8 cellular contexts compared by ENCODE assay signal in the genomic region with DNA sequence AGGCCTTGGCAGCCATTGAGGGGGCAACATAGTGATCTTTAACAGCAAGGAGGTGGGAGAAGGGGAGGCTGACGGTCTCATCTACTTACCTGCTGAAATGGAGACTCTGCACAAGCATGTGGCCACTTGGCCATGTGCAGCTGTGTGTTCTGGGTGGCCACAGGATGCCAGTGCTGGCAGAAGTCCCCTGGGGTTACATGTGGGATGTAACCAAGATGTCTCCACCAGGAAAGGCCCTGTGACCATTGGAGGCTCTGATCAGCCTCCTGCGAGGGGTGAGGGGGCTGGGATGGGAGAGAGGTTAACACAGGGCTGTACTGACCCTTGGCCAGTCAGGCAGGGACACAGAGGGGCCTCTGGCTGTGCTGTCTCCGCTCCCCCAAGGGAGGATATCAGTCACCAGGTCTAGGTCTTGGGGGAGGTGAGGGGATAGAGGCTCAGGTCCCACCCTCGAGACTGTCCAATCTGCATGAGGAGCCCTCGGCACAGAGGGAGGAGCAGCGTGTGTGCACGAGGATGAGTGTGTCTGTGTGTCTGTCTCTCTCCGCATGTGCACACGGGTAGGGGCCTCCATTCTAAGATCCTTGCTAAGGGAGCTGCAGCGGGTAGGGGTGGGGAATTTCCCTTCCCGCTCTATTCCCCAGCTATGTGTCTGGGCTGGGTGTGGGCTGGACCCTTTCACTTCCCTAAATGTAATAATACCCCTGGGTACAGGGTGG. TPM values are rescaled to one million over a fixed set of nuclear protein-coding genes. Genes with fewer than 3 reads are reported as not detected.
DNase-seq lines count a peak whose midpoint lies in the region; ATAC-seq and TF ChIP-seq lines count a peak whose summit lies in the region.

No MANE protein-coding gene starts in this region.

- H3K56ac ChIP-seq in H9 (ENCODE audit: insufficient read length, low read depth, low read length): no peak overlapping the region

- H3K27me3 ChIP-seq in Karpas-422 (ENCODE audit: low read length): no peaks in the 10 kb centered on the region
- H3K27me3 ChIP-seq in neuronal stem cell (ENCODE audit: control insufficient read depth in 3 of 3, insufficient read depth in 3 of 3, low read depth in 1 of 3, low read length in 3 of 3): peaks cover 0 to 9% (median 0%) of the 10 kb centered on the region in 3 experiments
- H3K27me3 ChIP-seq in H9 (ENCODE audit: insufficient read depth, low read length): no peaks in the 10 kb centered on the region
- no peaks in the 10 kb centered on the region for H3K27me3 ChIP-seq in mesenchymal stem cell (ENCODE audit: control insufficient read depth in 1 of 2, insufficient read depth in 1 of 2, low read length in 2 of 2)

- H3K36me3 ChIP-seq in Karpas-422 (ENCODE audit: insufficient read depth, low read length): peaks cover 66% of the 10 kb centered on the region
- H3K36me3 ChIP-seq in neuronal stem cell (replicated peaks in 1 of 2; ENCODE audit: control insufficient read depth in 2 of 2, insufficient read depth in 2 of 2, low read length in 2 of 2): peaks cover 0 to 11% of the 10 kb centered on the region in 2 donors
- H3K36me3 ChIP-seq in mesenchymal stem cell (ENCODE audit: control insufficient read depth in 1 of 2, insufficient read depth in 2 of 2, low read depth in 1 of 2, low read length in 2 of 2): peaks cover 50 to 69% of the 10 kb centered on the region in 2 experiments

- DNase-seq in Karpas-422: peak; percentile 90
- no peak for DNase-seq in neuronal stem cell (ENCODE audit: low spot score)
- no peak for DNase-seq in HK-2 (ENCODE audit: unreplicated experiment)
- no peak for DNase-seq in H9
- no peak for DNase-seq in mesenchymal stem cell
- DNase-seq in stimulated activated CD8-positive, alpha-beta memory T cell treated with anti-CD3 and anti-CD28 coated beads, Interleukin-4, amount 100 ng/mL, for 48 hours: no peak

- peak overlapping the region; percentile 77 for H3K4me2 ChIP-seq in Karpas-422 (ENCODE audit: low read depth, low read length, poor library complexity, severe bottlenecking)
- no peak overlapping the region for H3K4me2 ChIP-seq in neuronal stem cell (ENCODE audit: insufficient read depth, low read length, poor library complexity, severe bottlenecking)
- H3K4me2 ChIP-seq in H9 (ENCODE audit: insufficient read depth, insufficient read length, low read length): no peak overlapping the region
- H3K4me2 ChIP-seq in mesenchymal stem cell (ENCODE audit: low read length, poor library complexity, severe bottlenecking): no peak overlapping the region

- H3K9me3 ChIP-seq in Karpas-422 (ENCODE audit: low read length) (no peaks in the 10 kb centered on the region), neuronal stem cell (replicated peaks in 1 of 2; ENCODE audit: control insufficient read depth in 2 of 2, insufficient read depth in 1 of 2, low read depth in 1 of 2, low read length in 2 of 2) (peaks cover 0 to 2% of the 10 kb centered on the region in 2 donors), H9 (ENCODE audit: control insufficient read depth, low read depth, low read length) (no peaks in the 10 kb centered on the region), mesenchymal stem cell (ENCODE audit: control insufficient read depth, low read length) (no peaks in the 10 kb centered on the region)

- H2BK15ac ChIP-seq in neuronal stem cell (ENCODE audit: low read length): peak overlapping the region; percentile 9
- H2BK15ac ChIP-seq in H9 (ENCODE audit: low read depth, low read length): no peak overlapping the region
- H2BK15ac ChIP-seq in mesenchymal stem cell (ENCODE audit: low read depth, poor library complexity, severe bottlenecking): no peak overlapping the region

- no peaks in the 10 kb centered on the region for H3K9me2 ChIP-seq in Karpas-422 (replicated peaks; ENCODE audit: insufficient read depth, low read length)

- H2BK12ac ChIP-seq in neuronal stem cell (ENCODE audit: low read length): no peak overlapping the region
- no peak overlapping the region for H2BK12ac ChIP-seq in H9 (ENCODE audit: insufficient read length, low read depth, low read length)
- H2BK12ac ChIP-seq in mesenchymal stem cell (ENCODE audit: low read length in 2 of 2): no peak overlapping the region

- H3K9ac ChIP-seq in Karpas-422 (ENCODE audit: low read length) (peak overlapping the region; percentile 63), neuronal stem cell (ENCODE audit: low read depth, low read length, poor library complexity) (no peak overlapping the region), H9 (ENCODE audit: extremely low read depth, insufficient read length, low read length) (no peak overlapping the region), mesenchymal stem cell (ENCODE audit: low read length) (no peak overlapping the region)

- no peaks in the 10 kb centered on the region for H3K9me3 Mint-ChIP-seq in H9

- H3K18ac ChIP-seq in neuronal stem cell (ENCODE audit: low read length) (no peak overlapping the region), H9 (ENCODE audit: insufficient read length, low read depth, low read length) (no peak overlapping the region), mesenchymal stem cell (ENCODE audit: low read depth in 1 of 2, low read length in 2 of 2) (no peak overlapping the region)

- H2AFZ ChIP-seq in Karpas-422 (ENCODE audit: low read length): no peak overlapping the region
- peak overlapping the region; percentile 39 for H2AFZ ChIP-seq in neuronal stem cell (ENCODE audit: low read length)
- H2AFZ ChIP-seq in H9 (ENCODE audit: low read length): no peak overlapping the region
- no peak overlapping the region for H2AFZ ChIP-seq in mesenchymal stem cell (ENCODE audit: low read depth, low read length)

- H3K36me3 Mint-ChIP-seq in H9 (ENCODE audit: insufficient read depth in 1 of 3, low read depth in 3 of 3): peaks cover 0 to 30% (median 13%) of the 10 kb centered on the region in 3 experiments; a peak in 5 of 7 replicates

- H3K4me1 ChIP-seq in Karpas-422 (ENCODE audit: low read length) (peaks cover 62% of the 10 kb centered on the region), neuronal stem cell (ENCODE audit: control insufficient read depth in 2 of 2, insufficient read depth in 1 of 2, low read depth in 1 of 2, low read length in 2 of 2) (peaks cover 3 to 8% of the 10 kb centered on the region in 2 donors), H9 (ENCODE audit: insufficient read depth, low read length) (no peaks in the 10 kb centered on the region), mesenchymal stem cell (ENCODE audit: control insufficient read depth, insufficient read depth, low read depth, low read length) (peaks cover 8% of the 10 kb centered on the region)

- ATAC-seq in GM18870 (IDR thresholded peaks at IDR 0.05; ENCODE audit: unreplicated experiment) (peak; percentile 80), HG02588 (IDR thresholded peaks at IDR 0.05; ENCODE audit: unreplicated experiment) (peak; percentile 88)

- H3K27ac ChIP-seq in Karpas-422 (ENCODE audit: low read length) (peak overlapping the region; percentile 91), neuronal stem cell (replicated peaks; ENCODE audit: low read length) (no peak overlapping the region), H9 (ENCODE audit: insufficient read length, low read depth, low read length) (no peak overlapping the region), mesenchymal stem cell (ENCODE audit: low read length, poor library complexity, severe bottlenecking) (no peak overlapping the region)

- H4K20me1 ChIP-seq in Karpas-422 (ENCODE audit: insufficient read depth, low read depth, low read length) (peaks cover 20% of the 10 kb centered on the region; the same call in 1 of the 2 replicates), H9 (ENCODE audit: control insufficient read depth, insufficient read depth, insufficient read length) (no peaks in the 10 kb centered on the region)

- H3K4me1 Mint-ChIP-seq in H9: peaks cover 3 to 6% of the 10 kb centered on the region in 2 experiments

- no peaks in the 10 kb centered on the region for H3K27me3 Mint-ChIP-seq in H9 (ENCODE audit: low read depth)

- no peak overlapping the region for H3T11ph ChIP-seq in H9 (ENCODE audit: low read length)

- TF ChIP-seq CTCF in H9 (conservative IDR thresholded peaks at IDR 0.05): no peak

- no peak overlapping the region for H2AK5ac ChIP-seq in neuronal stem cell (ENCODE audit: low read depth, low read length)
- H2AK5ac ChIP-seq in H9 (ENCODE audit: insufficient read length, low read length): no peak overlapping the region
- no peak overlapping the region for H2AK5ac ChIP-seq in mesenchymal stem cell (ENCODE audit: low read length, severe bottlenecking)

- no peak overlapping the region for H4K5ac ChIP-seq in H9 (ENCODE audit: insufficient read length, low read depth, low read length)

- no peak overlapping the region for H3K4me3 Mint-ChIP-seq in H9

- H3K27ac Mint-ChIP-seq in H9: peak overlapping the region in 1 of 3 experiments; percentile 85; a peak in 3 of 7 replicates

- WGBS in neuronal stem cell (ENCODE audit: extremely low coverage in 2 of 2, insufficient read length in 2 of 2, insufficient replicate concordance in 1 of 2), 2 donors: no CpG with 5 or more reads among the region's 11 CpGs
- no CpG with 5 or more reads among the region's 11 CpGs for WGBS in H9 (ENCODE audit: extremely low coverage, insufficient read length, low lambda C conversion rate)
- WGBS in mesenchymal stem cell: 95% methylated on average over 10 of the region's 11 CpGs

- H3K79me1 ChIP-seq in neuronal stem cell (ENCODE audit: low read depth, low read length) (peaks cover 2% of the 10 kb centered on the region), H9 (ENCODE audit: insufficient read depth, low read depth, low read length, poor library complexity, severe bottlenecking) (no peaks in the 10 kb centered on the region), mesenchymal stem cell (replicated peaks; ENCODE audit: low read length, poor library complexity, severe bottlenecking) (peaks cover 24% of the 10 kb centered on the region)

- H2BK120ac ChIP-seq in neuronal stem cell (ENCODE audit: low read depth, low read length) (no peak overlapping the region), H9 (ENCODE audit: low read depth, low read length, poor library complexity, severe bottlenecking) (no peak overlapping the region), mesenchymal stem cell (ENCODE audit: low read depth, low read length) (no peak overlapping the region)

- H4K91ac ChIP-seq in neuronal stem cell (ENCODE audit: low read depth, low read length, poor library complexity): no peak overlapping the region
- H4K91ac ChIP-seq in H9 (ENCODE audit: insufficient read length, low read depth, low read length): no peak overlapping the region
- H4K91ac ChIP-seq in mesenchymal stem cell (ENCODE audit: low read length): no peak overlapping the region

- H3K23ac ChIP-seq in neuronal stem cell (ENCODE audit: low read depth, low read length, poor library complexity): peak overlapping the region; percentile 8
- H3K23ac ChIP-seq in H9 (ENCODE audit: insufficient read length, low read depth, low read length): no peak overlapping the region
- no peak overlapping the region for H3K23ac ChIP-seq in mesenchymal stem cell (ENCODE audit: low read length in 2 of 2)

- no peak overlapping the region for H3K4ac ChIP-seq in neuronal stem cell (ENCODE audit: low read length)
- no peak overlapping the region for H3K4ac ChIP-seq in H9 (ENCODE audit: low read depth, low read length)
- H3K4ac ChIP-seq in mesenchymal stem cell (ENCODE audit: low read depth in 1 of 2, low read length in 2 of 2): no peak overlapping the region

- H3K23me2 ChIP-seq in H9 (ENCODE audit: insufficient read length, low read depth, low read length, poor library complexity, severe bottlenecking): peaks cover 3% of the 10 kb centered on the region

- H3K14ac ChIP-seq in neuronal stem cell (ENCODE audit: low read length) (no peak overlapping the region), H9 (ENCODE audit: insufficient read depth, low read length) (no peak overlapping the region), mesenchymal stem cell (ENCODE audit: low read length in 2 of 2) (no peak overlapping the region)

- no peak overlapping the region for H2BK20ac ChIP-seq in H9 (ENCODE audit: low read depth, low read length, poor library complexity, severe bottlenecking)

- no peak overlapping the region for H2BK5ac ChIP-seq in neuronal stem cell (ENCODE audit: low read length)
- H2BK5ac ChIP-seq in H9 (ENCODE audit: insufficient read length, low read length): no peak overlapping the region
- no peak overlapping the region for H2BK5ac ChIP-seq in mesenchymal stem cell (ENCODE audit: low read depth, low read length, poor library complexity, severe bottlenecking)

- H4K8ac ChIP-seq in neuronal stem cell (ENCODE audit: low read depth, low read length) (no peak overlapping the region), H9 (replicated peaks; ENCODE audit: insufficient read length, low read depth, low read length) (no peak overlapping the region), mesenchymal stem cell (ENCODE audit: low read length) (no peak overlapping the region)

- peaks cover 65% of the 10 kb centered on the region for H3K79me2 ChIP-seq in Karpas-422 (ENCODE audit: low read length)
- H3K79me2 ChIP-seq in H9 (ENCODE audit: insufficient read depth, low read length): no peaks in the 10 kb centered on the region

- H3K4me3 ChIP-seq in Karpas-422 (ENCODE audit: low read length): peak overlapping the region; percentile 52
- H3K4me3 ChIP-seq in neuronal stem cell (ENCODE audit: low read length in 2 of 2): no peak overlapping the region
- no peak overlapping the region for H3K4me3 ChIP-seq in mesenchymal stem cell (ENCODE audit: insufficient read depth in 1 of 2, low read depth in 1 of 2, low read length in 2 of 2)

RNA-seq across cellular contexts. Expression of gene PRKCD, which starts 19.5 kb away (rescaled TPM):
- total RNA-seq in Karpas-422 (2014; rRNA removed; shearing (Covaris generic); ENCODE audit: low replicate concordance): 22.7 and 27.9 TPM in 2 replicates
- polyA plus RNA-seq in neuronal stem cell (2013, experiment 1 of 2): 7.8 TPM
- 7.9 TPM for polyA plus RNA-seq in neuronal stem cell (2013, experiment 2 of 2)
- total RNA-seq in H9 (2021): 23.7 and 24.9 TPM in 2 replicates
- 16.8 TPM for polyA plus RNA-seq in mesenchymal stem cell (2013, experiment 1 of 2)
- 15.8 TPM for polyA plus RNA-seq in mesenchymal stem cell (2013, experiment 2 of 2)

RNA-seq across cellular contexts. Expression of gene RFT1, which starts 50.2 kb away (rescaled TPM):
- total RNA-seq in Karpas-422 (2014; rRNA removed; shearing (Covaris generic); ENCODE audit: low replicate concordance): 20.5 and 29.9 TPM in 2 replicates
- 9.3 TPM for polyA plus RNA-seq in neuronal stem cell (2013, experiment 1 of 2)
- 9.6 TPM for polyA plus RNA-seq in neuronal stem cell (2013, experiment 2 of 2)
- 24.1 and 26.2 TPM in 2 replicates for total RNA-seq in H9 (2021)
- polyA plus RNA-seq in mesenchymal stem cell (2013, experiment 1 of 2): 10.1 TPM
- polyA plus RNA-seq in mesenchymal stem cell (2013, experiment 2 of 2): 10.0 TPM
